In genomic region chr10:50392966-50393718, GRCh38 we compare ENCODE assay signal across 2 cellular contexts.
TF ChIP-seq lines count a peak whose summit lies in the region.

No MANE protein-coding gene starts in this region.

TF ChIP-seq in A549, 52 proteins besides CTCF, POLR2A, EP300 and RAD21 (continued from another document):
- TF ChIP-seq CHD4 (IDR thresholded peaks at IDR 0.05; ENCODE audit: borderline replicate concordance) (no peak), ZNF302 (CRISPR knock-in tag; IDR thresholded peaks at IDR 0.05) (no peak), ZC3H11A (IDR thresholded peaks at IDR 0.05) (no peak), ATOH8 (CRISPR knock-in tag; IDR thresholded peaks at IDR 0.05; ENCODE audit: low read depth) (no peak), FOSL2 (IDR thresholded peaks at IDR 0.05) (no peak), FOSL2 (CRISPR knock-in tag; IDR thresholded peaks at IDR 0.05) (peak; percentile 84), GATA3 (IDR thresholded peaks at IDR 0.05; ENCODE audit: borderline replicate concordance) (peak; percentile 59; the same call in 1 of the 2 replicates), POLR2AphosphoS2 (conservative IDR thresholded peaks at IDR 0.05; ENCODE audit: low read length) (no peak), CHD2 (IDR thresholded peaks at IDR 0.05; ENCODE audit: low read length, partially characterized antibody) (no peak), PBX3 (IDR thresholded peaks at IDR 0.05) (no peak), MAZ (IDR thresholded peaks at IDR 0.05; ENCODE audit: borderline replicate concordance, low read depth, low read length) (no peak), FOSB (CRISPR knock-in tag; IDR thresholded peaks at IDR 0.05) (no peak), KDM5A (IDR thresholded peaks at IDR 0.05) (no peak), BHLHE40 (IDR thresholded peaks at IDR 0.05; ENCODE audit: low read depth, low read length) (no peak), E2F6 (IDR thresholded peaks at IDR 0.05; ENCODE audit: borderline replicate concordance, low read depth) (no peak), USF2 (IDR thresholded peaks at IDR 0.05) (no peak), MYC (IDR thresholded peaks at IDR 0.05; ENCODE audit: borderline replicate concordance, low read length) (no peak), JUNB (IDR thresholded peaks at IDR 0.05) (peak; percentile 60), MAX (IDR thresholded peaks at IDR 0.05) (no peak), HOXA7 (CRISPR knock-in tag; IDR thresholded peaks at IDR 0.05) (no peak), NPAS2 (CRISPR knock-in tag; IDR thresholded peaks at IDR 0.05; ENCODE audit: borderline replicate concordance) (no peak), KDM1A (IDR thresholded peaks at IDR 0.05; ENCODE audit: low read depth) (no peak), CBX2 (IDR thresholded peaks at IDR 0.05; ENCODE audit: borderline replicate concordance, low read depth) (no peak), TP53 (CRISPR knock-in tag; IDR thresholded peaks at IDR 0.05) (no peak), BCL3 (IDR thresholded peaks at IDR 0.05) (no peak), JUN (IDR thresholded peaks at IDR 0.05) (no peak), EHF (CRISPR knock-in tag; IDR thresholded peaks at IDR 0.05) (no peak), RNF2 (IDR thresholded peaks at IDR 0.05; ENCODE audit: borderline replicate concordance, low read depth) (no peak), ZFP36 (IDR thresholded peaks at IDR 0.05; ENCODE audit: borderline replicate concordance, partially characterized antibody) (no peak), EHMT2 (IDR thresholded peaks at IDR 0.05; ENCODE audit: low read depth) (peak; percentile 76; the same call in 1 of the 2 replicates), HES2 (IDR thresholded peaks at IDR 0.05) (no peak), MAFK (IDR thresholded peaks at IDR 0.05; ENCODE audit: partially characterized antibody) (no peak)
TF ChIP-seq in A549: peak in this region for 5.

TF ChIP-seq in IMR-90, 13 proteins besides CTCF, POLR2A, EP300 and RAD21 (continued from another document):
- no peak for TF ChIP-seq NFE2L2 (IDR thresholded peaks at IDR 0.05; ENCODE audit: low read depth, low read length)
TF ChIP-seq in IMR-90: peak in this region for 0.
